ENCODE assay signal across 9 cellular contexts in the genomic region with DNA sequence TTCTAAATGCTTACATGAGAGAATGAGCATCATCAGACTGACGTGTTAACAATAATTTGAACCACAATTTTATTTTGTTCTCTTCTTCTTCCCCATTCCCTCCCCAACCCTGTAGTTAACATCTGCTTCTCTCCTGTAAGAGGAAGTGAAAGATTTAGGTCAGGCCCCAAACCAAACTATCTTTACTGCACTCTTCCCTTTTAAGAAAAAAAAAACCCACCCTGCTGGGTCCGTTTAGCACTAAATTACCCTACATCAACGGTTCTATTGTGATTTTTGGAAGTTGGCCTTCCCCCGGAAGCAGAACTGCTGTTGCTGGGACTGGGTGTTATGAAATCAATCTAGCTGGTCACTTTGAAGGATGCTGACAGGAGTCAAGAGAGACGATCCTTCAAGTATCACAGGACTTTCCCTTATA. TPM values are rescaled to one million over a fixed set of nuclear protein-coding genes. Genes with fewer than 3 reads are reported as not detected.
A peak's percentile ranks its signal among the peaks of the same experiment; 100 is the strongest.
DNase-seq lines count a peak whose midpoint lies in the region; ATAC-seq and FAIRE-seq lines count a peak whose summit lies in the region.
"Had no signal": no experiment of that assay in that cellular context is flagged by ENCODE, and none has a peak within 500 bp of the region (broad histone marks: within the 10 kb centered on the region; RNA-seq: fewer than 3 reads in every experiment).

No MANE protein-coding gene starts in this region.

- H3K4me3 Mint-ChIP-seq in stimulated activated effector memory CD8-positive, alpha-beta T cell treated with anti-CD3 and anti-CD28 coated beads, Interleukin-12 subunit alpha, Interleukin-12 subunit beta, amount 100 ng/mL, for 72 hours, result no peak overlapping the region
- no peak overlapping the region for H3K4me3 Mint-ChIP-seq in activated CD4-positive, alpha-beta T cell treated with anti-CD3 and anti-CD28 coated beads, Interleukin-2, amount 10 ng/mL, durations not matched to agents 7 days and 5 days

- H3K36me3 Mint-ChIP-seq in stimulated activated effector memory CD8-positive, alpha-beta T cell treated with anti-CD3 and anti-CD28 coated beads, Interleukin-12 subunit alpha, Interleukin-12 subunit beta, amount 100 ng/mL, for 72 hours, result no peaks in the 10 kb centered on the region
- no peaks in the 10 kb centered on the region for H3K36me3 Mint-ChIP-seq in activated CD4-positive, alpha-beta T cell treated with anti-CD3 and anti-CD28 coated beads, Interleukin-2, amount 10 ng/mL, durations not matched to agents 7 days and 5 days (ENCODE audit: low read depth)

- H3K27me3 Mint-ChIP-seq in activated CD4-positive, alpha-beta T cell treated with anti-CD3 and anti-CD28 coated beads, Interleukin-2, amount 10 ng/mL, durations not matched to agents 7 days and 5 days, result no peaks in the 10 kb centered on the region

- no peaks in the 10 kb centered on the region for H3K9me3 Mint-ChIP-seq in stimulated activated effector memory CD8-positive, alpha-beta T cell treated with anti-CD3 and anti-CD28 coated beads, Interleukin-12 subunit alpha, Interleukin-12 subunit beta, amount 100 ng/mL, for 72 hours
- H3K9me3 Mint-ChIP-seq in activated CD4-positive, alpha-beta T cell treated with anti-CD3 and anti-CD28 coated beads, Interleukin-2, amount 10 ng/mL, durations not matched to agents 7 days and 5 days, result peaks cover 8% of the 10 kb centered on the region

- H3K27ac Mint-ChIP-seq in stimulated activated effector memory CD8-positive, alpha-beta T cell treated with anti-CD3 and anti-CD28 coated beads, Interleukin-12 subunit alpha, Interleukin-12 subunit beta, amount 100 ng/mL, for 72 hours, result no peak overlapping the region
- no peak overlapping the region for H3K27ac Mint-ChIP-seq in activated CD4-positive, alpha-beta T cell treated with anti-CD3 and anti-CD28 coated beads, Interleukin-2, amount 10 ng/mL, durations not matched to agents 7 days and 5 days

- FAIRE-seq in GM19239 (lab: Jason Lieb, UNC), result peak; percentile 93
- FAIRE-seq: TTC549 had no signal

- CTCF ChIA-PET in activated CD4-positive, alpha-beta T cell treated with anti-CD3 and anti-CD28 coated beads, Interleukin-2, amount 10 ng/mL, durations not matched to agents 7 days and 5 days (lab: Charles Lee), result no interaction called here

- ATAC-seq in HG02884 (IDR thresholded peaks at IDR 0.05; ENCODE audit: unreplicated experiment), result peak; percentile 83
- no peak for ATAC-seq in stimulated activated effector memory CD8-positive, alpha-beta T cell treated with anti-CD3 and anti-CD28 coated beads, Interleukin-12 subunit alpha, Interleukin-12 subunit beta, amount 100 ng/mL, for 72 hours

- DNase-seq in GM19239 (ENCODE audit: insufficient read length, low spot score), result peak; percentile 14
- peak; percentile 96 to 98 for DNase-seq in NOMO-1 (lab: John Stamatoyannopoulos, UW; ENCODE audit: unreplicated experiment in 2 of 2)
- DNase-seq in putamen (ENCODE audit: low spot score), result peak; percentile 36
- DNase-seq in HUDEP-2 (lab: John Stamatoyannopoulos, UW; ENCODE audit: unreplicated experiment in 76 of 76), result no peak
- no peak for DNase-seq in stimulated activated effector memory CD8-positive, alpha-beta T cell treated with anti-CD3 and anti-CD28 coated beads, Interleukin-12 subunit alpha, Interleukin-12 subunit beta, amount 100 ng/mL, for 72 hours (ENCODE audit: low spot score in 2 of 2)
- DNase-seq in NCI-H146 (lab: John Stamatoyannopoulos, UW), result no peak
- DNase-seq in activated CD4-positive, alpha-beta T cell treated with anti-CD3 and anti-CD28 coated beads, Interleukin-2, amount 10 ng/mL, durations not matched to agents 7 days and 5 days, result no peak

- peaks cover 5% of the 10 kb centered on the region for H3K4me1 Mint-ChIP-seq in stimulated activated effector memory CD8-positive, alpha-beta T cell treated with anti-CD3 and anti-CD28 coated beads, Interleukin-12 subunit alpha, Interleukin-12 subunit beta, amount 100 ng/mL, for 72 hours
- peaks cover 2% of the 10 kb centered on the region for H3K4me1 Mint-ChIP-seq in activated CD4-positive, alpha-beta T cell treated with anti-CD3 and anti-CD28 coated beads, Interleukin-2, amount 10 ng/mL, durations not matched to agents 7 days and 5 days

- POLR2A ChIA-PET in activated CD4-positive, alpha-beta T cell treated with anti-CD3 and anti-CD28 coated beads, Interleukin-2, amount 10 ng/mL, durations not matched to agents 7 days and 5 days (lab: Charles Lee), result no interaction called here

RNA-seq across cellular contexts. Expression of gene NFKBIZ, which starts 49.4 kb away (rescaled TPM):
- total RNA-seq in activated CD4-positive, alpha-beta T cell treated with anti-CD3 and anti-CD28 coated beads, Interleukin-2, amount 10 ng/mL, durations not matched to agents 7 days and 5 days, result 10 to 100 TPM; 33.7 to 37.7 TPM

Comparison
In these comparisons a context has a peak if more than half of its experiments do, and no peak if none do; other contexts are left out.
1. DNase-seq: peak in GM19239 (single experiment), NOMO-1 (2 of 2) and putamen (single experiment); none in HUDEP-2 (0 of 76), stimulated activated effector memory CD8-positive, alpha-beta T cell treated with anti-CD3 and anti-CD28 coated beads, Interleukin-12 subunit alpha, Interleukin-12 subunit beta, amount 100 ng/mL, for 72 hours (0 of 2), NCI-H146 (single experiment) and activated CD4-positive, alpha-beta T cell treated with anti-CD3 and anti-CD28 coated beads, Interleukin-2, amount 10 ng/mL, durations not matched to agents 7 days and 5 days (single experiment).